1 cellular context compared by ENCODE assay signal in genomic region chr19:638901-639250, GRCh38.
TF ChIP-seq lines count a peak whose summit lies in the region.

No MANE protein-coding gene starts in this region.

TF ChIP-seq in HCT116, 20 proteins besides CTCF, POLR2A, EP300 and RAD21 (continued from another document):
- TF ChIP-seq MAX (IDR thresholded peaks at IDR 0.05), result no peak
- TF ChIP-seq TCF7L2 (IDR thresholded peaks at IDR 0.05; ENCODE audit: borderline replicate concordance, extremely low read depth, insufficient read depth, insufficient read length), result no peak
- no peak for TF ChIP-seq ZNF274 (IDR thresholded peaks at IDR 0.05; ENCODE audit: low read depth, low read length)
- TF ChIP-seq ATF3 (IDR thresholded peaks at IDR 0.05), result no peak
- no peak for TF ChIP-seq ELF1 (IDR thresholded peaks at IDR 0.05; ENCODE audit: borderline replicate concordance, low read depth)
- TF ChIP-seq YY1 (IDR thresholded peaks at IDR 0.05; ENCODE audit: extremely low read depth, insufficient replicate concordance, low read depth, low read length), result no peak
- TF ChIP-seq FOSL1 (IDR thresholded peaks at IDR 0.05; ENCODE audit: low read depth), result no peak
- no peak for TF ChIP-seq EGR1 (IDR thresholded peaks at IDR 0.05; ENCODE audit: low read depth)
- TF ChIP-seq SP1 (IDR thresholded peaks at IDR 0.05; ENCODE audit: low read depth), result no peak
- TF ChIP-seq CBX3 (IDR thresholded peaks at IDR 0.05; ENCODE audit: low read depth), result no peak
- TF ChIP-seq CEBPB (IDR thresholded peaks at IDR 0.05; ENCODE audit: low read depth), result no peak
